In genomic region chr13:107209811-107210210, GRCh38 we compare ENCODE assay signal across 24 cellular contexts.
DNase-seq lines count a peak whose midpoint lies in the region; ATAC-seq, FAIRE-seq and TF ChIP-seq lines count a peak whose summit lies in the region.
"Had no signal": no experiment of that assay in that cellular context is flagged by ENCODE, and none has a peak within 500 bp of the region (broad histone marks: within the 10 kb centered on the region; RNA-seq: fewer than 3 reads in every experiment).

No MANE protein-coding gene starts in this region.

- no peak overlapping the region for H3K4me3 ChIP-seq in astrocyte of the spinal cord (ENCODE audit: low read depth, low read length)
- H3K4me3 ChIP-seq: spleen had no signal

- peak; percentile 66 for FAIRE-seq in H54 (lab: Jason Lieb, UNC)
- FAIRE-seq: H1, HTR-8/SVneo had no signal

- DNase-seq in NCI-H1092 treated with DMSO at 0.1 percent for 48 hours (lab: John Stamatoyannopoulos, UW) (peak; percentile 81), NCI-H1092 (lab: John Stamatoyannopoulos, UW) (no peak), H54 (ENCODE audit: insufficient read length, low spot score) (no peak), astrocyte of the spinal cord (ENCODE audit: low read depth, low spot score) (peak; percentile 38), iris pigment epithelial cell (ENCODE audit: low read depth) (peak; percentile 80), NCI-H2227 (lab: John Stamatoyannopoulos, UW; ENCODE audit: unreplicated experiment) (no peak)
- DNase-seq in stimulated activated CD4-positive, alpha-beta T cell treated with anti-CD3 and anti-CD28 coated beads, Interleukin-4, amount 100 ng/mL, for 4 hours: no peak
- DNase-seq: activated CD4-positive, alpha-beta T cell treated with anti-CD3 and anti-CD28 coated beads for 4 hours; activated naive CD4-positive, alpha-beta T cell treated with Interleukin-2 at 50 U/mL for 16 hours; activated T-cell treated with anti-CD3 and anti-CD28 coated beads, Interleukin-2, amount 50 U/mL, for 24 hours; amniotic stem cell; central memory CD4-positive, alpha-beta T cell; GF-D8; hippocampal formation; left ventricle myocardium inferior; natural killer cell; retina; spleen; stimulated activated CD4-positive, alpha-beta T cell treated with anti-CD3 and anti-CD28 coated beads, Interleukin-2, amount 100 ng/mL, for 48 hours had no signal

- in situ Hi-C loops in astrocyte of the spinal cord (cut with HindIII; ENCODE audit: low sequenced_read_pairs): no loop called here

- no peak for TF ChIP-seq POLR2A in H54 (IDR thresholded peaks at IDR 0.05; ENCODE audit: low read depth, low read length)

- ATAC-seq in HG02938 (IDR thresholded peaks at IDR 0.05; ENCODE audit: unreplicated experiment): no peak
- ATAC-seq: gastroesophageal sphincter; natural killer cell; stimulated activated memory B cell treated with anti-CD40 and anti-IgM and Interleukin-4, amounts not matched to agents 10 μg/mL and 1 μg/mL and 100 μg/mL, for 72 hours had no signal

- TF ChIP-seq CTCF in astrocyte of the spinal cord (IDR thresholded peaks at IDR 0.05; ENCODE audit: low read depth, low read length): no peak

Comparison
In these comparisons a context has a peak if more than half of its experiments do, and no peak if none do; other contexts are left out.
1. DNase-seq: peak in NCI-H1092 treated with DMSO at 0.1 percent for 48 hours (single experiment), astrocyte of the spinal cord (single experiment) and iris pigment epithelial cell (single experiment); none in NCI-H1092 (single experiment), H54 (single experiment), stimulated activated CD4-positive, alpha-beta T cell treated with anti-CD3 and anti-CD28 coated beads, Interleukin-4, amount 100 ng/mL, for 4 hours (0 of 2) and NCI-H2227 (single experiment).